12 cellular contexts compared by ENCODE assay signal in genomic region chr1:109926662-109927300, GRCh38. TPM values are rescaled to one million over a fixed set of nuclear protein-coding genes. Genes with fewer than 3 reads are reported as not detected.
DNase-seq lines count a peak whose midpoint lies in the region; TF ChIP-seq lines count a peak whose summit lies in the region.
"Had no signal": no experiment of that assay in that cellular context is flagged by ENCODE, and none has a peak within 500 bp of the region (broad histone marks: within the 10 kb centered on the region; RNA-seq: fewer than 3 reads in every experiment).

No MANE protein-coding gene starts in this region.

- peaks cover 6% of the 10 kb centered on the region for H3K36me3 Mint-ChIP-seq in Caco-2 (ENCODE audit: insufficient read depth, unreplicated experiment)
- H3K36me3 Mint-ChIP-seq in progenitor cell of endocrine pancreas (ENCODE audit: insufficient read depth) = no peaks in the 10 kb centered on the region

- in situ Hi-C loops in astrocyte of the spinal cord (cut with HindIII; ENCODE audit: low sequenced_read_pairs) = no loop called here

- TF ChIP-seq CTCF in astrocyte of the spinal cord (IDR thresholded peaks at IDR 0.05; ENCODE audit: low read depth, low read length) (no peak), suprapubic skin (IDR thresholded peaks at IDR 0.05) (no peak), Caco-2 (IDR thresholded peaks at IDR 0.05; ENCODE audit: insufficient read depth in 1 of 2, low read depth in 1 of 2, low read length in 1 of 2, severe bottlenecking in 1 of 2, unreplicated experiment in 1 of 2) (no peak), progenitor cell of endocrine pancreas (IDR thresholded peaks at IDR 0.05; ENCODE audit: unreplicated experiment) (no peak)

- H3K27me3 ChIP-seq in suprapubic skin (no peaks in the 10 kb centered on the region), Caco-2 (replicated peaks; ENCODE audit: control insufficient read depth, insufficient read depth, low read length) (no peaks in the 10 kb centered on the region)

- no peak for TF ChIP-seq EP300 in suprapubic skin (IDR thresholded peaks at IDR 0.05)

- H3K4me3 ChIP-seq in astrocyte of the spinal cord (ENCODE audit: low read depth, low read length) = no peak overlapping the region
- no peak overlapping the region for H3K4me3 ChIP-seq in suprapubic skin
- H3K4me3 ChIP-seq in Caco-2 (ENCODE audit: low read depth, low read length) = no peak overlapping the region
- H3K4me3 ChIP-seq: GM23338 had no signal

- H3K27me3 Mint-ChIP-seq in Caco-2 (ENCODE audit: insufficient read depth, unreplicated experiment) (no peaks in the 10 kb centered on the region), progenitor cell of endocrine pancreas (no peaks in the 10 kb centered on the region)

- POLR2A ChIA-PET in Caco-2 (lab: Charles Lee) = no interaction called here

- peak overlapping the region; percentile 84 for H3K27ac ChIP-seq in suprapubic skin

- no peak overlapping the region for H3K4me3 Mint-ChIP-seq in Caco-2 (ENCODE audit: unreplicated experiment)
- H3K4me3 Mint-ChIP-seq in progenitor cell of endocrine pancreas (ENCODE audit: low read depth) = no peak overlapping the region
- H3K4me3 Mint-ChIP-seq: GM23338 had no signal

- no peak for TF ChIP-seq POLR2A in suprapubic skin (IDR thresholded peaks at IDR 0.05)

- 85% methylated on average over 2 of the region's 2 CpGs for WGBS in suprapubic skin

- intact Hi-C loops in Caco-2 (cut with micrococcal nuclease; ENCODE audit: unreplicated experiment) = no loop called here

- H3K27ac Mint-ChIP-seq in Caco-2 (ENCODE audit: unreplicated experiment) (no peak overlapping the region), progenitor cell of endocrine pancreas (no peak overlapping the region)
- H3K27ac Mint-ChIP-seq: GM23338 had no signal

- no peaks in the 10 kb centered on the region for H3K9me3 Mint-ChIP-seq in Caco-2 (ENCODE audit: unreplicated experiment)
- no peaks in the 10 kb centered on the region for H3K9me3 Mint-ChIP-seq in progenitor cell of endocrine pancreas (ENCODE audit: low read depth)
- H3K9me3 Mint-ChIP-seq: GM23338 had no signal

- BruUV-seq in Caco-2 (replicated peaks; lab: Mats Ljungman, UMichigan) = no TSS peak

- peaks cover 58% of the 10 kb centered on the region for H3K36me3 ChIP-seq in suprapubic skin
- H3K36me3 ChIP-seq in Caco-2 (ENCODE audit: control insufficient read depth, insufficient read depth, low read length) = no peaks in the 10 kb centered on the region

- DNase-seq in HK-2 (ENCODE audit: unreplicated experiment) (peak; percentile 34), astrocyte of the spinal cord (ENCODE audit: low read depth, low spot score) (peak; percentile 54), kidney tubule cell (ENCODE audit: low spot score) (peak; percentile 78), suprapubic skin (ENCODE audit: low spot score in 2 of 2) (peak in 1 of 2 donors; percentile 56), DMS79 treated with DMSO at 0.1 percent for 48 hours (lab: John Stamatoyannopoulos, UW) (no peak), Caco-2 (no peak), progenitor cell of endocrine pancreas (ENCODE audit: low spot score, unreplicated experiment) (no peak), hypothalamus (lab: John Stamatoyannopoulos, UW) (no peak)
- DNase-seq: DMS 273 treated with DMSO at 0.1 percent for 48 hours, NCI-H1092, T-helper 9 cell had no signal

- H3K9me3 ChIP-seq in suprapubic skin = no peaks in the 10 kb centered on the region
- no peaks in the 10 kb centered on the region for H3K9me3 ChIP-seq in Caco-2

- CTCF ChIA-PET in Caco-2 (lab: Charles Lee) = interaction anchor here (1.2 kb wide), 1 partner anchor 57 kb away, joined by 3 read pairs; the partner anchor contains the start of gene AHCYL1

- H3K4me1 Mint-ChIP-seq in Caco-2 (ENCODE audit: low read depth, unreplicated experiment) = peaks cover 7% of the 10 kb centered on the region
- H3K4me1 Mint-ChIP-seq in progenitor cell of endocrine pancreas (ENCODE audit: low read depth) = peaks cover 19% of the 10 kb centered on the region

- H3K4me1 ChIP-seq in suprapubic skin = peaks cover 75% of the 10 kb centered on the region
- H3K4me1 ChIP-seq in Caco-2 = peaks cover 20% of the 10 kb centered on the region

RNA-seq across cellular contexts. Expression of gene CSF1, which starts 16.1 kb away (rescaled TPM):
- total RNA-seq in suprapubic skin (10 to 100 TPM; 12.6 to 39.1 (median 17.5) TPM), Caco-2 (2022) (3.7 and 3.9 TPM in 2 replicates), progenitor cell of endocrine pancreas (0.89 and 2.9 TPM in 2 replicates)

RNA-seq across cellular contexts. Expression of gene AHCYL1, which starts 57.8 kb away (rescaled TPM):
- 10 to 100 TPM; 37.7 to 50.4 (median 48.6) TPM for total RNA-seq in suprapubic skin
- 62.6 and 64.2 TPM in 2 replicates for total RNA-seq in Caco-2 (2022)
- total RNA-seq in progenitor cell of endocrine pancreas = 90.2 and 101 TPM in 2 replicates

Comparison
In these comparisons a context has a peak if more than half of its experiments do, and no peak if none do; other contexts are left out.
1. DNase-seq: peak in HK-2 (single experiment), astrocyte of the spinal cord (single experiment) and kidney tubule cell (single experiment); none in DMS79 treated with DMSO at 0.1 percent for 48 hours (single experiment), Caco-2 (0 of 2), progenitor cell of endocrine pancreas (single experiment) and hypothalamus (0 of 51).